ENCODE assay signal across 8 cellular contexts in genomic region chr18:24016643-24017042, GRCh38. TPM values are rescaled to one million over a fixed set of nuclear protein-coding genes. Genes with fewer than 3 reads are reported as not detected.
DNase-seq lines count a peak whose midpoint lies in the region; ATAC-seq and FAIRE-seq lines count a peak whose summit lies in the region.

No MANE protein-coding gene starts in this region.

- H3K9me2 ChIP-seq in Karpas-422 (replicated peaks; ENCODE audit: insufficient read depth, low read length) = no peaks in the 10 kb centered on the region

- H3K27ac Mint-ChIP-seq in activated CD8-positive, alpha-beta memory T cell treated with anti-CD3 and anti-CD28 coated beads, Interleukin-2, amount 10 ng/mL, durations not matched to agents 7 days and 5 days = peak overlapping the region; percentile 82

- FAIRE-seq in small intestine (lab: Jason Lieb, UNC) = no peak

- no peaks in the 10 kb centered on the region for H4K20me1 ChIP-seq in Karpas-422 (ENCODE audit: insufficient read depth, low read depth, low read length)

- WGBS in small intestine, 3 donors = 10 to 60% (median 16%) methylated on average over 2 of the region's 2 CpGs

- peaks cover 6% of the 10 kb centered on the region for H3K36me3 ChIP-seq in effector memory CD4-positive, alpha-beta T cell (ENCODE audit: control insufficient read depth, insufficient read depth, low read length)
- no peaks in the 10 kb centered on the region for H3K36me3 ChIP-seq in small intestine (ENCODE audit: control insufficient read depth in 2 of 2, insufficient read depth in 2 of 2, low read length in 2 of 2)
- H3K36me3 ChIP-seq in Karpas-422 (ENCODE audit: insufficient read depth, low read length) = no peaks in the 10 kb centered on the region

- no peaks in the 10 kb centered on the region for H3K27me3 Mint-ChIP-seq in activated CD8-positive, alpha-beta memory T cell treated with anti-CD3 and anti-CD28 coated beads, Interleukin-2, amount 10 ng/mL, durations not matched to agents 7 days and 5 days

- no peaks in the 10 kb centered on the region for H3K9me3 Mint-ChIP-seq in activated CD8-positive, alpha-beta memory T cell treated with anti-CD3 and anti-CD28 coated beads, Interleukin-2, amount 10 ng/mL, durations not matched to agents 7 days and 5 days (ENCODE audit: low read depth)

- ATAC-seq in activated CD8-positive, alpha-beta memory T cell treated with anti-CD3 and anti-CD28 coated beads, Interleukin-2, amount 10 ng/mL, durations not matched to agents 7 days and 5 days = no peak

- H3K9me3 ChIP-seq in effector memory CD4-positive, alpha-beta T cell (ENCODE audit: control insufficient read depth, low read length) = no peaks in the 10 kb centered on the region
- H3K9me3 ChIP-seq in small intestine (ENCODE audit: control insufficient read depth, low read depth) (no peaks in the 10 kb centered on the region), Karpas-422 (ENCODE audit: low read length) (no peaks in the 10 kb centered on the region)

- H3K79me2 ChIP-seq in Karpas-422 (ENCODE audit: low read length) = no peaks in the 10 kb centered on the region

- H3K4me2 ChIP-seq in Karpas-422 (ENCODE audit: low read depth, low read length, poor library complexity, severe bottlenecking) = no peak overlapping the region

- no peak for DNase-seq in activated CD8-positive, alpha-beta memory T cell treated with anti-CD3 and anti-CD28 coated beads, Interleukin-2, amount 10 ng/mL, durations not matched to agents 7 days and 5 days
- DNase-seq in activated CD8-positive, alpha-beta memory T cell treated with anti-CD3 and anti-CD28 coated beads for 24 hours = no peak
- DNase-seq in NCI-H345 treated with DMSO at 0.1 percent for 48 hours (lab: John Stamatoyannopoulos, UW; ENCODE audit: unreplicated experiment) (peak; percentile 44), small intestine (peak; percentile 47), midbrain (lab: John Stamatoyannopoulos, UW) (no peak), Karpas-422 (no peak), UCSD-AML1 (lab: John Stamatoyannopoulos, UW; ENCODE audit: unreplicated experiment) (no peak)
- no peak for DNase-seq in effector memory CD4-positive, alpha-beta T cell

- CTCF ChIA-PET in activated CD8-positive, alpha-beta memory T cell treated with anti-CD3 and anti-CD28 coated beads, Interleukin-2, amount 10 ng/mL, durations not matched to agents 7 days and 5 days (lab: Charles Lee) = interaction anchor here (3.5 kb wide), 1 partner anchor 60 kb away, joined by 8 read pairs; no protein-coding TSS in a partner anchor

- no peak overlapping the region for H3K9ac ChIP-seq in Karpas-422 (ENCODE audit: low read length)

- H3K36me3 Mint-ChIP-seq in activated CD8-positive, alpha-beta memory T cell treated with anti-CD3 and anti-CD28 coated beads, Interleukin-2, amount 10 ng/mL, durations not matched to agents 7 days and 5 days = peaks cover 39% of the 10 kb centered on the region

- no peaks in the 10 kb centered on the region for H3K27me3 ChIP-seq in effector memory CD4-positive, alpha-beta T cell (replicated peaks; ENCODE audit: control insufficient read depth, insufficient read depth, low read length, poor library complexity, severe bottlenecking)
- H3K27me3 ChIP-seq in small intestine (ENCODE audit: control insufficient read depth in 2 of 2, insufficient read depth in 2 of 2, low read length in 2 of 2) = no peaks in the 10 kb centered on the region
- 0 out of 2 replicates have a peak, but pooled peaks cover 4% of the 10 kb centered on the region for H3K27me3 ChIP-seq in Karpas-422 (ENCODE audit: low read length)

- peak overlapping the region; percentile 93 for H3K4me3 Mint-ChIP-seq in activated CD8-positive, alpha-beta memory T cell treated with anti-CD3 and anti-CD28 coated beads, Interleukin-2, amount 10 ng/mL, durations not matched to agents 7 days and 5 days

- H3K4me3 ChIP-seq in effector memory CD4-positive, alpha-beta T cell (ENCODE audit: insufficient read depth, low read depth, low read length, poor library complexity, severe bottlenecking) = peak overlapping the region; percentile 75
- H3K4me3 ChIP-seq in small intestine (ENCODE audit: low read depth in 1 of 2, low read length in 2 of 2) = no peak overlapping the region
- H3K4me3 ChIP-seq in Karpas-422 (ENCODE audit: low read length) = no peak overlapping the region

- no peak overlapping the region for H2AFZ ChIP-seq in Karpas-422 (ENCODE audit: low read length)

- peaks cover 72% of the 10 kb centered on the region for H3K4me1 Mint-ChIP-seq in activated CD8-positive, alpha-beta memory T cell treated with anti-CD3 and anti-CD28 coated beads, Interleukin-2, amount 10 ng/mL, durations not matched to agents 7 days and 5 days

- peak overlapping the region; percentile 89 for H3K27ac ChIP-seq in effector memory CD4-positive, alpha-beta T cell (ENCODE audit: insufficient read depth, low read length, poor library complexity, severe bottlenecking)
- H3K27ac ChIP-seq in small intestine (ENCODE audit: low read depth in 1 of 2, low read length in 1 of 2) (no peak overlapping the region), Karpas-422 (ENCODE audit: low read length) (no peak overlapping the region)

- peaks cover 62% of the 10 kb centered on the region for H3K4me1 ChIP-seq in effector memory CD4-positive, alpha-beta T cell (ENCODE audit: control insufficient read depth, insufficient read depth, low read length, poor library complexity, severe bottlenecking)
- H3K4me1 ChIP-seq in small intestine (ENCODE audit: control insufficient read depth in 2 of 2, insufficient read depth in 1 of 2, low read depth in 1 of 2, low read length in 1 of 2) (peaks cover 0 to 3% of the 10 kb centered on the region in 2 donors), Karpas-422 (ENCODE audit: low read length) (peaks cover 15% of the 10 kb centered on the region)

RNA-seq across cellular contexts. Expression of gene TTC39C, which starts 2.1 kb away (rescaled TPM):
- 10 to 100 TPM; 59.0 to 69.7 TPM for total RNA-seq in activated CD8-positive, alpha-beta memory T cell treated with anti-CD3 and anti-CD28 coated beads, Interleukin-2, amount 10 ng/mL, durations not matched to agents 7 days and 5 days
- polyA plus RNA-seq in small intestine = 10 to 100 TPM in 1 of 3 donors, 1 to 10 TPM in 2; 4.9 to 10.3 (median 6.9) TPM
- total RNA-seq in Karpas-422 (2014; rRNA removed; shearing (Covaris generic); ENCODE audit: low replicate concordance) = 0.07 TPM in 1 of 2 replicates, not detected in the other

Comparison
In these comparisons a context has a peak if more than half of its experiments do, and no peak if none do; other contexts are left out.
1. DNase-seq: peak in NCI-H345 treated with DMSO at 0.1 percent for 48 hours (single experiment) and small intestine (single experiment); none in activated CD8-positive, alpha-beta memory T cell treated with anti-CD3 and anti-CD28 coated beads, Interleukin-2, amount 10 ng/mL, durations not matched to agents 7 days and 5 days (single experiment), activated CD8-positive, alpha-beta memory T cell treated with anti-CD3 and anti-CD28 coated beads for 24 hours (single experiment), effector memory CD4-positive, alpha-beta T cell (0 of 3), midbrain (single experiment), Karpas-422 (single experiment) and UCSD-AML1 (single experiment).
2. RNA of gene TTC39C, which starts 2.1 kb away (total RNA-seq): 59.0 to 69.7 TPM in activated CD8-positive, alpha-beta memory T cell treated with anti-CD3 and anti-CD28 coated beads, Interleukin-2, amount 10 ng/mL, durations not matched to agents 7 days and 5 days; 0.07 TPM in Karpas-422; every median in the first group is over 10 times any median in the second.